Comparison of ENCODE assay signal across 16 cellular contexts in the genomic region with DNA sequence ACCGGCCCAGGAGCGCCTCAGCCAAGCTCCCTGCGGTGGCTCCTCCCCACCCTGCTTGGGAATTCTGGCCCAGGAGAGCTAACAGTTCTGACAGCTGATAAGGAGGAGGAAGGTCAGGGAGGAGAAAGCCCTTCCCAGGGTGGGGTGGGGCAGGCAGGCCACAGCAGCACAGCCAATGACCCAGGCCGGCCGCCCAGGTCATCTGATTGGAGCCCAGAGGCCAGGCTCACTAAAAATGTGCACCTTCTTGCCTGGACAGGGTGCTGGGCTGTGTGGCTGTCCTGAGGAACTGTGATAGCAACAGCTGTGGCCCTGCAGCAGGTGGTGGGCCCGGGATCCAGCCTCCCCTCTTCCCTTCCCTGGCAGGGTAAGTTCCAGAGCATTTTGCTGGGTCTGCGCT. TPM values are rescaled to one million over a fixed set of nuclear protein-coding genes. Genes with fewer than 3 reads are reported as not detected.
DNase-seq lines count a peak whose midpoint lies in the region; ATAC-seq and TF ChIP-seq lines count a peak whose summit lies in the region.
"Had no signal": no experiment of that assay in that cellular context is flagged by ENCODE, and none has a peak within 500 bp of the region (broad histone marks: within the 10 kb centered on the region; RNA-seq: fewer than 3 reads in every experiment).

No MANE protein-coding gene starts in this region.

- H4K8ac ChIP-seq in mesendoderm (ENCODE audit: low read depth, low read length): no peak overlapping the region

- H3K9me3 Mint-ChIP-seq in osteocyte (ENCODE audit: unreplicated experiment): no peaks in the 10 kb centered on the region
- H3K9me3 Mint-ChIP-seq: GM23338 had no signal

- no peak overlapping the region for H3K18ac ChIP-seq in mesendoderm (ENCODE audit: low read length)

- peak overlapping the region; percentile 90 for H3K27ac ChIP-seq in RWPE1
- peak overlapping the region in 9 of 10 donors; percentile 19 to 79 (median 66) for H3K27ac ChIP-seq in heart right ventricle
- no peak overlapping the region for H3K27ac ChIP-seq in mesendoderm (ENCODE audit: low read depth, low read length)
- peak overlapping the region; percentile 1 for H3K27ac ChIP-seq in vagina
- H3K27ac ChIP-seq: BLaER1, thoracic aorta had no signal

- no peak overlapping the region for H3K23ac ChIP-seq in mesendoderm (ENCODE audit: low read length)

- H3K36me3 ChIP-seq in heart right ventricle: no peaks in the 10 kb centered on the region
- H3K36me3 ChIP-seq in mesendoderm (ENCODE audit: control insufficient read depth, insufficient read depth, low read length): no peaks in the 10 kb centered on the region
- no peaks in the 10 kb centered on the region for H3K36me3 ChIP-seq in vagina
- H3K36me3 ChIP-seq: BLaER1, thoracic aorta had no signal

- H3K27me3 ChIP-seq in heart right ventricle (no peaks in the 10 kb centered on the region), mesendoderm (ENCODE audit: insufficient read depth, low read length, poor library complexity) (no peaks in the 10 kb centered on the region), vagina (no peaks in the 10 kb centered on the region)
- H3K27me3 ChIP-seq: BLaER1 had no signal

- H3K4me1 Mint-ChIP-seq in osteocyte (ENCODE audit: unreplicated experiment): peaks cover 43% of the 10 kb centered on the region

- H3K36me3 Mint-ChIP-seq in osteocyte (ENCODE audit: unreplicated experiment): no peaks in the 10 kb centered on the region

- POLR2A ChIA-PET in RWPE1 (lab: Yijun Ruan, JAX; ENCODE audit: low non-redundant PET): no interaction called here

- H2BK15ac ChIP-seq in mesendoderm (replicated peaks; ENCODE audit: low read depth): no peak overlapping the region

- TF ChIP-seq CTCF in RWPE1 (conservative IDR thresholded peaks at IDR 0.05; ENCODE audit: low read depth) (no peak), heart right ventricle (IDR thresholded peaks at IDR 0.05) (no peak), vagina (IDR thresholded peaks at IDR 0.05) (no peak), osteocyte (IDR thresholded peaks at IDR 0.05) (no peak)

- no peaks in the 10 kb centered on the region for H3K79me2 ChIP-seq in mesendoderm (ENCODE audit: control insufficient read depth, insufficient read depth, low read length)

- no peak overlapping the region for H4K5ac ChIP-seq in mesendoderm (ENCODE audit: low read length)

- H3K4me3 ChIP-seq in heart right ventricle: no peak overlapping the region
- no peak overlapping the region for H3K4me3 ChIP-seq in mesendoderm (ENCODE audit: low read length)
- no peak overlapping the region for H3K4me3 ChIP-seq in vagina
- H3K4me3 ChIP-seq: BLaER1, GM23338, thoracic aorta had no signal

- no peak overlapping the region for H3K27ac Mint-ChIP-seq in osteocyte (ENCODE audit: unreplicated experiment)
- H3K27ac Mint-ChIP-seq: GM23338 had no signal

- no peak overlapping the region for H3K56ac ChIP-seq in mesendoderm (ENCODE audit: low read length)

- H2AK5ac ChIP-seq in mesendoderm (ENCODE audit: low read length): no peak overlapping the region

- H2BK120ac ChIP-seq in mesendoderm (ENCODE audit: low read depth, low read length): no peak overlapping the region

- no peak for DNase-seq in RWPE1 (ENCODE audit: low spot score)
- DNase-seq in heart right ventricle: peak in 1 of 2 donors; percentile 64
- DNase-seq in mesendoderm: peak; percentile 39
- no peak for DNase-seq in vagina (ENCODE audit: extremely low spot score in 2 of 2)
- DNase-seq in osteocyte (ENCODE audit: extremely low spot score, unreplicated experiment): no peak
- DNase-seq in central memory CD4-positive, alpha-beta T cell: no peak
- DNase-seq: activated CD4-positive, alpha-beta T cell treated with anti-CD3 and anti-CD28 coated beads for 4 hours; activated gamma-delta T cell treated with Interleukin-2 at 50 U/mL for 16 hours; NCI-H2107; NCI-H69; PC-3; SK-N-SH had no signal

- no peak overlapping the region for H3K4ac ChIP-seq in mesendoderm (ENCODE audit: low read depth, low read length)

- H3K9me3 ChIP-seq in heart right ventricle (no peaks in the 10 kb centered on the region), vagina (no peaks in the 10 kb centered on the region)
- H3K9me3 ChIP-seq: BLaER1, SK-N-SH, thoracic aorta had no signal

- no peak overlapping the region for H2BK5ac ChIP-seq in mesendoderm (ENCODE audit: low read length)

- intact Hi-C loops in heart right ventricle (cut with DNase I) (loop anchor here in 1 of 10 donors (5.0 kb wide), 1 partner anchor 60 kb away; no protein-coding TSS in a partner anchor), vagina (cut with DNase I) (no loop called here)

- no peaks in the 10 kb centered on the region for H3K79me1 ChIP-seq in mesendoderm (ENCODE audit: low read length)

- ATAC-seq in heart right ventricle (peak; percentile 42 to 76 (median 64)), GM19452 (IDR thresholded peaks at IDR 0.05; ENCODE audit: unreplicated experiment) (no peak)
- ATAC-seq: GM23338, PC-3 had no signal

- no peak overlapping the region for H3K4me3 Mint-ChIP-seq in osteocyte (ENCODE audit: unreplicated experiment)
- H3K4me3 Mint-ChIP-seq: GM23338 had no signal

- CTCF ChIA-PET in RWPE1 (lab: Yijun Ruan, JAX): interaction anchor here (0.6 kb wide), 1 partner anchor 16 kb away, joined by 4 read pairs; no protein-coding TSS in a partner anchor

- no peak overlapping the region for H3K4me2 ChIP-seq in mesendoderm (ENCODE audit: low read length)
- H3K4me2 ChIP-seq: BLaER1, GM23338, SK-N-SH had no signal

- WGBS in heart right ventricle, 2 donors: 31 to 38% methylated on average over 7 of the region's 7 CpGs
- no CpG with 5 or more reads among the region's 7 CpGs for WGBS in mesendoderm (ENCODE audit: extremely low coverage, insufficient coverage, low lambda C conversion rate)

- no peak overlapping the region for H3K9ac ChIP-seq in mesendoderm (ENCODE audit: low read length)
- H3K9ac ChIP-seq: BLaER1, SK-N-SH had no signal

- peaks cover 18 to 63% (median 48%) of the 10 kb centered on the region in 9 donors for H3K4me1 ChIP-seq in heart right ventricle
- no peaks in the 10 kb centered on the region for H3K4me1 ChIP-seq in mesendoderm (ENCODE audit: control insufficient read depth, low read depth, low read length)
- H3K4me1 ChIP-seq in vagina: peaks cover 40% of the 10 kb centered on the region

- peaks cover 5% of the 10 kb centered on the region for H3K27me3 Mint-ChIP-seq in osteocyte (ENCODE audit: unreplicated experiment)

- TF ChIP-seq POLR2A in vagina (IDR thresholded peaks at IDR 0.05): no peak

RNA-seq across cellular contexts. Expression of a gene that starts 17.2 kb away (rescaled TPM):
- total RNA-seq in heart right ventricle (10 to 100 TPM in 7 of 10 donors, 1 to 10 TPM in 3; 7.4 to 22.8 (median 12.7) TPM), vagina (50.6 TPM), osteocyte (0.70 and 1.6 TPM in 2 replicates)
- polyA plus RNA-seq in heart right ventricle: 1 to 10 TPM; 7.9 to 8.0 TPM
- polyA plus RNA-seq in mesendoderm (2013, experiment 1 of 2): 0.17 TPM
- polyA plus RNA-seq in mesendoderm (2013, experiment 2 of 2): 0.13 TPM
- polyA plus RNA-seq: GM23338 had no signal

RNA-seq across cellular contexts. Expression of a gene that starts 23.2 kb away (rescaled TPM):
- total RNA-seq in heart right ventricle (10 to 100 TPM; 11.6 to 27.8 (median 17.7) TPM), vagina (15.5 TPM), osteocyte (0.24 and 0.31 TPM in 2 replicates)
- polyA plus RNA-seq in heart right ventricle: 1 to 10 TPM; 7.2 to 9.1 TPM
- 0.45 TPM for polyA plus RNA-seq in mesendoderm (2013, experiment 1 of 2)
- polyA plus RNA-seq in mesendoderm (2013, experiment 2 of 2): 0.55 TPM
